In the genomic region with DNA sequence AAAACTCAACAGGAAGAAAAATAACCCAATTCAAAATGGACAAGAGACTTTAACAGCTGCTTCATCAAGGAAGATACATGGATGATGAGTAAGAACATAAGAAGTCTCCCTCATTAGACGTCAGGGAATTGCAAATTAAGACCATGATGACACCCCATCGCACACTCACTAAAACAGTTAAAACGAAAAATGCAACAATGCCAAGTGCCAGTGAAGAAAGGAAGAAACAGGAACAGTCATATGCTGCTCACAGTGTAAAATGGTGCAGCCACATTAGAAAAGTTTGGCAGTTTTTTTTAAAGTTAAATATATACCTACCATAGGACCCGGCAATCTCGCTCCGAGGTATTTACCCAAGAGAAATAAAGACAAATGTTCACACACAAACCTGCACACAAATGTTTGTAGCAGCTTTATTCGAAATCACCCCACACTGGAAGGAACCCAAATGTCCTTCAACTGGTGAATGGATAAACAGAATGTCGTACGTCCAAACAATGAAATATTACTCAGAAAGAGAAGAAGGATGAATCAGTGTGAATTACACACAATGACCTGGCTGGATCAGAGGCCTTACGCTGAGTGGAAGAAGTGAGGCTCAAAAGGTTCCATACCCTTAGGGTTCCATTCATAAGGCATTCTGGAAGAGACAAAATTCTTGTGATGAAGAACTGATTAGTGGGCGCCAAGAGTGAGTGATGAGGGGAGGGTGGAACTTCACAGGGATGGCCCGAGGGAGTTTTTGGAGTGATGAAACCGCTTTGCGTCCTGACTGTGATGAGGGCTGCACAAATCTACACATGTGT, we compare ENCODE assay signal across 13 cellular contexts.
A peak's percentile ranks its signal among the peaks of the same experiment; 100 is the strongest.
DNase-seq lines count a peak whose midpoint lies in the region; ATAC-seq and TF ChIP-seq lines count a peak whose summit lies in the region.
"Had no signal": no experiment of that assay in that cellular context is flagged by ENCODE, and none has a peak within 500 bp of the region (broad histone marks: within the 10 kb centered on the region; RNA-seq: fewer than 3 reads in every experiment).

No MANE protein-coding gene starts in this region.

- no peaks in the 10 kb centered on the region for H3K36me3 ChIP-seq in ascending aorta
- no peaks in the 10 kb centered on the region for H3K36me3 ChIP-seq in skeletal muscle tissue (ENCODE audit: control insufficient read depth in 3 of 3, insufficient read depth in 3 of 3, low read length in 3 of 3)
- H3K36me3 ChIP-seq: transverse colon had no signal

- TF ChIP-seq CTCF in ascending aorta (IDR thresholded peaks at IDR 0.05): no peak

- no peak for ATAC-seq in stimulated activated effector memory CD8-positive, alpha-beta T cell treated with anti-CD3 and anti-CD28 coated beads, Interleukin-12 subunit alpha, Interleukin-12 subunit beta, amount 100 ng/mL, for 72 hours
- ATAC-seq: CD8-positive, alpha-beta T cell had no signal

- no peaks in the 10 kb centered on the region for H3K9me3 Mint-ChIP-seq in stimulated activated effector memory CD8-positive, alpha-beta T cell treated with anti-CD3 and anti-CD28 coated beads, Interleukin-12 subunit alpha, Interleukin-12 subunit beta, amount 100 ng/mL, for 72 hours
- H3K9me3 Mint-ChIP-seq: activated T-helper 1 cell treated with anti-CD3 and anti-CD28 coated beads, Interleukin-12 subunit alpha, Interleukin-12 subunit beta, Interleukin-2, Interleukin-4 antibody, amounts not matched to agents 30 ng/mL and 10 ng/mL and 1 ng/mL, durations not matched to agents 14 hours and 24 hours and 36 hours; CD8-positive, alpha-beta T cell had no signal

- no peak overlapping the region for H3K4me3 Mint-ChIP-seq in stimulated activated effector memory CD8-positive, alpha-beta T cell treated with anti-CD3 and anti-CD28 coated beads, Interleukin-12 subunit alpha, Interleukin-12 subunit beta, amount 100 ng/mL, for 72 hours
- H3K4me3 Mint-ChIP-seq: activated T-helper 1 cell treated with anti-CD3 and anti-CD28 coated beads, Interleukin-12 subunit alpha, Interleukin-12 subunit beta, Interleukin-2, Interleukin-4 antibody, amounts not matched to agents 30 ng/mL and 10 ng/mL and 1 ng/mL, durations not matched to agents 14 hours and 24 hours and 36 hours; CD8-positive, alpha-beta T cell had no signal

- intact Hi-C loops in ascending aorta (cut with DNase I): loop anchor here (10.0 kb wide), 2 partner anchors 178 to 542 kb away; a partner anchor contains a TSS

- H3K27ac ChIP-seq in ascending aorta (peak overlapping the region; percentile 53 to 56), skeletal muscle tissue (ENCODE audit: low read depth, low read length) (peak overlapping the region; percentile 19)

- no peaks in the 10 kb centered on the region for H3K36me3 Mint-ChIP-seq in stimulated activated effector memory CD8-positive, alpha-beta T cell treated with anti-CD3 and anti-CD28 coated beads, Interleukin-12 subunit alpha, Interleukin-12 subunit beta, amount 100 ng/mL, for 72 hours
- H3K36me3 Mint-ChIP-seq: CD8-positive, alpha-beta T cell had no signal

- peaks cover 6% of the 10 kb centered on the region for H3K4me1 Mint-ChIP-seq in stimulated activated effector memory CD8-positive, alpha-beta T cell treated with anti-CD3 and anti-CD28 coated beads, Interleukin-12 subunit alpha, Interleukin-12 subunit beta, amount 100 ng/mL, for 72 hours

- H3K4me3 ChIP-seq in ascending aorta (no peak overlapping the region), skeletal muscle tissue (ENCODE audit: low read length in 3 of 3) (no peak overlapping the region)
- H3K4me3 ChIP-seq: transverse colon had no signal

- no peak overlapping the region for H3K9ac ChIP-seq in skeletal muscle tissue (ENCODE audit: low read depth in 1 of 3, low read length in 3 of 3)

- no peak overlapping the region for H3K27ac Mint-ChIP-seq in stimulated activated effector memory CD8-positive, alpha-beta T cell treated with anti-CD3 and anti-CD28 coated beads, Interleukin-12 subunit alpha, Interleukin-12 subunit beta, amount 100 ng/mL, for 72 hours
- H3K27ac Mint-ChIP-seq: activated T-helper 1 cell treated with anti-CD3 and anti-CD28 coated beads, Interleukin-12 subunit alpha, Interleukin-12 subunit beta, Interleukin-2, Interleukin-4 antibody, amounts not matched to agents 30 ng/mL and 10 ng/mL and 1 ng/mL, durations not matched to agents 14 hours and 24 hours and 36 hours; CD8-positive, alpha-beta T cell had no signal

- peak; percentile 82 for DNase-seq in HCEC 1CT
- no peak for DNase-seq in ascending aorta (ENCODE audit: low spot score in 2 of 2)
- peak; percentile 28 for DNase-seq in foreskin melanocyte
- no peak for DNase-seq in NCI-H2196 treated with DMSO at 0.1 percent for 48 hours (lab: John Stamatoyannopoulos, UW; ENCODE audit: unreplicated experiment)
- DNase-seq in stimulated activated effector memory CD8-positive, alpha-beta T cell treated with anti-CD3 and anti-CD28 coated beads, Interleukin-12 subunit alpha, Interleukin-12 subunit beta, amount 100 ng/mL, for 72 hours (ENCODE audit: low spot score in 2 of 2): no peak
- DNase-seq in iPS-NIHi11 (ENCODE audit: low spot score): no peak
- DNase-seq in activated T-cell treated with anti-CD3 and anti-CD28 coated beads, Interleukin-2, amount 50 U/mL, for 1 hour: no peak
- DNase-seq: CD8-positive, alpha-beta T cell; KBM-7; SIG-M5; transverse colon had no signal

- H3K4me1 ChIP-seq in ascending aorta (peaks cover 5 to 26% of the 10 kb centered on the region in 2 donors), skeletal muscle tissue (ENCODE audit: control insufficient read depth in 3 of 3, insufficient read depth in 3 of 3, low read length in 3 of 3) (peaks cover 0 to 4% (median 0%) of the 10 kb centered on the region in 3 donors)
- H3K4me1 ChIP-seq: transverse colon had no signal

- H3K27me3 ChIP-seq in ascending aorta (no peaks in the 10 kb centered on the region), skeletal muscle tissue (ENCODE audit: control insufficient read depth in 3 of 3, insufficient read depth in 3 of 3, low read length in 3 of 3) (peaks cover 0 to 5% (median 0%) of the 10 kb centered on the region in 3 donors)

- no peaks in the 10 kb centered on the region for H3K9me3 ChIP-seq in ascending aorta
- no peaks in the 10 kb centered on the region for H3K9me3 ChIP-seq in skeletal muscle tissue (ENCODE audit: control insufficient read depth in 3 of 3, low read length in 3 of 3)
- H3K9me3 ChIP-seq: transverse colon had no signal

Comparison
In these comparisons a context has a peak if more than half of its experiments do, and no peak if none do; other contexts are left out.
1. DNase-seq: peak in HCEC 1CT (single experiment) and foreskin melanocyte (single experiment); none in ascending aorta (0 of 2), NCI-H2196 treated with DMSO at 0.1 percent for 48 hours (single experiment), stimulated activated effector memory CD8-positive, alpha-beta T cell treated with anti-CD3 and anti-CD28 coated beads, Interleukin-12 subunit alpha, Interleukin-12 subunit beta, amount 100 ng/mL, for 72 hours (0 of 2), iPS-NIHi11 (single experiment) and activated T-cell treated with anti-CD3 and anti-CD28 coated beads, Interleukin-2, amount 50 U/mL, for 1 hour (single experiment).